ENCODE assay signal across 8 cellular contexts in the genomic region with DNA sequence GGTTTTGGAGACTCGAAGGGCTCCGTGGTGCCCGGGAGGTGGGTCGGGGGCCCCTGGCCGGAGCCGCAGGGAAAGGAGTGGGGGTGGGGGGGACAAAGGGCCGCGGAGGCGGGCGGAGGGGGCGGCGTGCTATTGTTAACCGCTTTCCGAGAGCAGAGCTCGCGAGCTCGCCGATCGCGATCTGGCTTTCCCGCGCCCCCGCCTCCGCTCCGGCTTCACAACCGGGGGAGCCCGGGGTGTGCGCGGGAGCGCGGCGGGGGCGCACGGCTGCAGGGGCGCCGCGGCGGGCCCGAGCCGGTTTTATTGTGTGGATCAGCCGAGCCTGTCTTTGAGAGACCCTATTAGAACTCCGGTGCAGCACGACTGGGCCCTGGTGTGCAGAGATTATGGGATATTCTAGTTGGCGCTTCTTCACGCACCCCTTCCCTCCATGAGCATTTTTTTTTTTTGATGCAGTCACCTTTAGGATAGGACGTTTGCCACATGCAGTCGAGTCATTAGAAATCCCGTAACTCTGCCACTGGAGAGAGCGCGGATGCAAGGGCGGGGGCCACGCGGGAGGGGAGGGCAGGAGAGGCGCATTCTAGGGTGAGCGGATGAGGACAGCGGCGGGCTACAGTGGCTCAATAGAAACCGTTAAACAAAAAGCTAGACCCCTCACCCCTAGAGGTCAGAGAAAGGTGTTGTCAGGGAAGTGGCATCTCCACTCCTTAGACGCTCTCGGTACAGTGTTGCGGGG. TPM values are rescaled to one million over a fixed set of nuclear protein-coding genes. Genes with fewer than 3 reads are reported as not detected.
A peak's percentile ranks its signal among the peaks of the same experiment; 100 is the strongest.
DNase-seq lines count a peak whose midpoint lies in the region; ATAC-seq and TF ChIP-seq lines count a peak whose summit lies in the region.

No MANE protein-coding gene starts in this region.

- ATAC-seq in activated naive CD4-positive, alpha-beta T cell treated with anti-CD3 and anti-CD28 coated beads, Interleukin-2, amount 50 U/mL, for 72 hours, result no peak
- ATAC-seq in HG03432 (IDR thresholded peaks at IDR 0.05; ENCODE audit: unreplicated experiment), result no peak

- H3K27ac Mint-ChIP-seq in activated naive CD4-positive, alpha-beta T cell treated with anti-CD3 and anti-CD28 coated beads, Interleukin-2, amount 50 U/mL, for 72 hours, result no peak overlapping the region
- H3K27ac Mint-ChIP-seq in T-helper 1 cell treated with Interleukin-12 subunit alpha and Interleukin-12 subunit beta and Interleukin-4 antibody, amounts not matched to agents 30 μg/mL and 1 μg/mL, for 36 hours, result no peak overlapping the region

- intact Hi-C loops in vagina (cut with DNase I), result no loop called here

- H3K27me3 ChIP-seq in effector memory CD4-positive, alpha-beta T cell (replicated peaks; ENCODE audit: control insufficient read depth, insufficient read depth, low read length, poor library complexity, severe bottlenecking), result peaks cover 5% of the 10 kb centered on the region
- peaks cover 34% of the 10 kb centered on the region for H3K27me3 ChIP-seq in muscle layer of duodenum (ENCODE audit: low read depth, low read length)
- H3K27me3 ChIP-seq in vagina, result no peaks in the 10 kb centered on the region

- no peaks in the 10 kb centered on the region for H3K36me3 ChIP-seq in effector memory CD4-positive, alpha-beta T cell (ENCODE audit: control insufficient read depth, insufficient read depth, low read length)
- H3K36me3 ChIP-seq in muscle layer of duodenum (ENCODE audit: control insufficient read depth in 1 of 2, insufficient read depth in 2 of 2, low read length in 2 of 2) (no peaks in the 10 kb centered on the region), vagina (no peaks in the 10 kb centered on the region)

- peak; percentile 31 for DNase-seq in activated naive CD4-positive, alpha-beta T cell treated with Interleukin-2 at 50 U/mL for 16 hours
- no peak for DNase-seq in activated naive CD4-positive, alpha-beta T cell treated with anti-CD3 and anti-CD28 coated beads, Interleukin-2, amount 50 U/mL, for 72 hours (ENCODE audit: low spot score in 2 of 2)
- DNase-seq in effector memory CD4-positive, alpha-beta T cell, result no peak
- DNase-seq in vagina (ENCODE audit: extremely low spot score in 2 of 2) (no peak), glomerular visceral epithelial cell (ENCODE audit: extremely low spot score) (no peak)

- peak overlapping the region; percentile 16 for H3K27ac ChIP-seq in effector memory CD4-positive, alpha-beta T cell (ENCODE audit: insufficient read depth, low read length, poor library complexity, severe bottlenecking)
- H3K27ac ChIP-seq in muscle layer of duodenum (ENCODE audit: low read length) (no peak overlapping the region), vagina (peak overlapping the region; percentile 43)

- H3K9me3 ChIP-seq in effector memory CD4-positive, alpha-beta T cell (ENCODE audit: control insufficient read depth, low read length), result no peaks in the 10 kb centered on the region
- H3K9me3 ChIP-seq in muscle layer of duodenum (ENCODE audit: control insufficient read depth in 1 of 2, low read length in 2 of 2), result no peaks in the 10 kb centered on the region
- H3K9me3 ChIP-seq in vagina, result no peaks in the 10 kb centered on the region

- H3K4me1 Mint-ChIP-seq in T-helper 1 cell treated with Interleukin-12 subunit alpha and Interleukin-12 subunit beta and Interleukin-4 antibody, amounts not matched to agents 30 μg/mL and 1 μg/mL, for 36 hours (ENCODE audit: low read depth), result peaks cover 32% of the 10 kb centered on the region

- H3K4me3 ChIP-seq in effector memory CD4-positive, alpha-beta T cell (ENCODE audit: insufficient read depth, low read depth, low read length, poor library complexity, severe bottlenecking), result peak overlapping the region; percentile 86
- H3K4me3 ChIP-seq in muscle layer of duodenum (ENCODE audit: low read depth in 1 of 2, low read length in 2 of 2), result peak overlapping the region; percentile 66 to 90
- H3K4me3 ChIP-seq in vagina, result peak overlapping the region; percentile 54 to 70

- H3K9me3 Mint-ChIP-seq in activated naive CD4-positive, alpha-beta T cell treated with anti-CD3 and anti-CD28 coated beads, Interleukin-2, amount 50 U/mL, for 72 hours, result no peaks in the 10 kb centered on the region
- no peaks in the 10 kb centered on the region for H3K9me3 Mint-ChIP-seq in T-helper 1 cell treated with Interleukin-12 subunit alpha and Interleukin-12 subunit beta and Interleukin-4 antibody, amounts not matched to agents 30 μg/mL and 1 μg/mL, for 36 hours

- no peak for TF ChIP-seq POLR2A in vagina (IDR thresholded peaks at IDR 0.05)

- peaks cover 34% of the 10 kb centered on the region for H3K4me1 ChIP-seq in effector memory CD4-positive, alpha-beta T cell (ENCODE audit: control insufficient read depth, insufficient read depth, low read length, poor library complexity, severe bottlenecking)
- H3K4me1 ChIP-seq in muscle layer of duodenum (ENCODE audit: control insufficient read depth in 1 of 2, insufficient read depth in 2 of 2, low read length in 2 of 2), result peaks cover 16 to 48% of the 10 kb centered on the region in 2 donors
- peaks cover 44% of the 10 kb centered on the region for H3K4me1 ChIP-seq in vagina

- H3K4me3 Mint-ChIP-seq in T-helper 1 cell treated with Interleukin-12 subunit alpha and Interleukin-12 subunit beta and Interleukin-4 antibody, amounts not matched to agents 30 μg/mL and 1 μg/mL, for 36 hours, result peak overlapping the region; percentile 74

- peaks cover 71% of the 10 kb centered on the region for H3K27me3 Mint-ChIP-seq in T-helper 1 cell treated with Interleukin-12 subunit alpha and Interleukin-12 subunit beta and Interleukin-4 antibody, amounts not matched to agents 30 μg/mL and 1 μg/mL, for 36 hours (ENCODE audit: low read depth)

- TF ChIP-seq CTCF in vagina (IDR thresholded peaks at IDR 0.05), result no peak

- no peaks in the 10 kb centered on the region for H3K36me3 Mint-ChIP-seq in activated naive CD4-positive, alpha-beta T cell treated with anti-CD3 and anti-CD28 coated beads, Interleukin-2, amount 50 U/mL, for 72 hours
- H3K36me3 Mint-ChIP-seq in T-helper 1 cell treated with Interleukin-12 subunit alpha and Interleukin-12 subunit beta and Interleukin-4 antibody, amounts not matched to agents 30 μg/mL and 1 μg/mL, for 36 hours (ENCODE audit: low read depth), result no peaks in the 10 kb centered on the region

RNA-seq across cellular contexts. Expression of gene FGF9, which starts 3.6 kb away (rescaled TPM):
- under 1 TPM; 0.18 to 0.54 TPM for total RNA-seq in activated naive CD4-positive, alpha-beta T cell treated with anti-CD3 and anti-CD28 coated beads, Interleukin-2, amount 50 U/mL, for 72 hours
- total RNA-seq in vagina, result 0.25 TPM
